ENCODE assay signal across 27 cellular contexts in genomic region chr3:19739504-19739903, GRCh38.
"Had no signal": no experiment of that assay in that cellular context is flagged by ENCODE, and none has a peak within 500 bp of the region (broad histone marks: within the 10 kb centered on the region; RNA-seq: fewer than 3 reads in every experiment).

No MANE protein-coding gene starts in this region.

- H3K9me3 ChIP-seq: esophagus squamous epithelium, right lobe of liver, tibial artery, upper lobe of right lung had no signal

- H3K4me3 ChIP-seq: esophagus squamous epithelium, right lobe of liver, tibial artery, upper lobe of right lung had no signal

- H3K27ac ChIP-seq: esophagus squamous epithelium, right lobe of liver, tibial artery, upper lobe of right lung, WERI-Rb-1 had no signal

- H3K36me3 Mint-ChIP-seq: activated CD4-positive, alpha-beta memory T cell treated with anti-CD3 and anti-CD28 coated beads for 36 hours; activated naive CD4-positive, alpha-beta T cell treated with anti-CD3 and anti-CD28 coated beads, Interleukin-2, amount 50 U/mL, for 24 hours; naive B cell had no signal

- H3K4me1 ChIP-seq: esophagus squamous epithelium, right lobe of liver, tibial artery, upper lobe of right lung had no signal

- H3K9me3 Mint-ChIP-seq: activated CD4-positive, alpha-beta memory T cell treated with anti-CD3 and anti-CD28 coated beads for 36 hours; activated CD4-positive, alpha-beta T cell treated with anti-CD3 and anti-CD28 coated beads, Interleukin-2, amount 10 ng/mL, durations not matched to agents 24 days and 14 days; activated naive CD4-positive, alpha-beta T cell treated with anti-CD3 and anti-CD28 coated beads, Interleukin-2, amount 50 U/mL, for 24 hours; activated T-helper 2 cell treated with anti-CD3 and anti-CD28 coated beads, Interferon-gamma antibody, Interleukin-2, Interleukin-4, amounts not matched to agents 10 μg/mL and 5 μg/mL and 100 μg/mL, durations not matched to agents 14 hours and 24 hours and 36 hours; dendritic cell treated with granulocyte-macrophage colony-stimulating factor and Interleukin-4, amounts not matched to agents 40 ng/mL and 50 ng/mL, for 4 days; neural crest cell; stimulated activated naive CD8-positive, alpha-beta T cell treated with anti-CD3 and anti-CD28 coated beads, Interleukin-15, Interleukin-2, amounts not matched to agents 100 ng/mL and 50 ng/mL, for 24 hours had no signal

- H3K27me3 ChIP-seq: esophagus squamous epithelium, right lobe of liver, tibial artery, upper lobe of right lung had no signal

- H3K4me3 Mint-ChIP-seq: activated CD4-positive, alpha-beta memory T cell treated with anti-CD3 and anti-CD28 coated beads for 36 hours; activated CD4-positive, alpha-beta T cell treated with anti-CD3 and anti-CD28 coated beads, Interleukin-2, amount 10 ng/mL, durations not matched to agents 24 days and 14 days; activated naive CD4-positive, alpha-beta T cell treated with anti-CD3 and anti-CD28 coated beads, Interleukin-2, amount 50 U/mL, for 24 hours; activated naive CD8-positive, alpha-beta T cell treated with anti-CD3 and anti-CD28 coated beads, Interleukin-2, amount 50 U/mL, for 24 hours; dendritic cell treated with granulocyte-macrophage colony-stimulating factor and Interleukin-4, amounts not matched to agents 40 ng/mL and 50 ng/mL, for 4 days; naive B cell; neural crest cell; stimulated activated naive CD8-positive, alpha-beta T cell treated with anti-CD3 and anti-CD28 coated beads, Interleukin-15, Interleukin-2, amounts not matched to agents 100 ng/mL and 50 ng/mL, for 24 hours; T-helper 17 cell had no signal

- H3K27me3 Mint-ChIP-seq: activated CD4-positive, alpha-beta memory T cell treated with anti-CD3 and anti-CD28 coated beads for 36 hours; activated CD4-positive, alpha-beta T cell treated with anti-CD3 and anti-CD28 coated beads, Interleukin-2, amount 10 ng/mL, durations not matched to agents 24 days and 14 days; activated naive CD4-positive, alpha-beta T cell treated with anti-CD3 and anti-CD28 coated beads, Interleukin-2, amount 50 U/mL, for 24 hours; dendritic cell treated with granulocyte-macrophage colony-stimulating factor and Interleukin-4, amounts not matched to agents 40 ng/mL and 50 ng/mL, for 4 days; T-helper 17 cell had no signal

- H3K36me3 ChIP-seq: esophagus squamous epithelium, right lobe of liver, tibial artery, upper lobe of right lung, WERI-Rb-1 had no signal

- H3K4me1 Mint-ChIP-seq: activated CD4-positive, alpha-beta T cell treated with anti-CD3 and anti-CD28 coated beads, Interleukin-2, amount 10 ng/mL, durations not matched to agents 24 days and 14 days; activated naive CD4-positive, alpha-beta T cell treated with anti-CD3 and anti-CD28 coated beads, Interleukin-2, amount 50 U/mL, for 24 hours; activated naive CD8-positive, alpha-beta T cell treated with anti-CD3 and anti-CD28 coated beads, Interleukin-2, amount 50 U/mL, for 24 hours; naive B cell; T-helper 17 cell had no signal

- H3K27ac Mint-ChIP-seq: activated CD4-positive, alpha-beta memory T cell treated with anti-CD3 and anti-CD28 coated beads for 36 hours; activated CD4-positive, alpha-beta T cell treated with anti-CD3 and anti-CD28 coated beads, Interleukin-2, amount 10 ng/mL, durations not matched to agents 24 days and 14 days; activated naive CD4-positive, alpha-beta T cell treated with anti-CD3 and anti-CD28 coated beads, Interleukin-2, amount 50 U/mL, for 24 hours; activated naive CD8-positive, alpha-beta T cell treated with anti-CD3 and anti-CD28 coated beads, Interleukin-2, amount 50 U/mL, for 24 hours; activated T-helper 2 cell treated with anti-CD3 and anti-CD28 coated beads, Interferon-gamma antibody, Interleukin-2, Interleukin-4, amounts not matched to agents 10 μg/mL and 5 μg/mL and 100 μg/mL, durations not matched to agents 14 hours and 24 hours and 36 hours; dendritic cell treated with granulocyte-macrophage colony-stimulating factor and Interleukin-4, amounts not matched to agents 40 ng/mL and 50 ng/mL, for 4 days; naive B cell; stimulated activated naive CD8-positive, alpha-beta T cell treated with anti-CD3 and anti-CD28 coated beads, Interleukin-15, Interleukin-2, amounts not matched to agents 100 ng/mL and 50 ng/mL, for 24 hours; T-helper 17 cell had no signal

- DNase-seq: activated CD4-positive, alpha-beta memory T cell treated with anti-CD3 and anti-CD28 coated beads for 36 hours; activated CD4-positive, alpha-beta T cell treated with anti-CD3 and anti-CD28 coated beads, Interleukin-2, amount 10 ng/mL, durations not matched to agents 24 days and 14 days; activated CD4-positive, CD25-positive, alpha-beta regulatory T cell treated with anti-CD3 and anti-CD28 coated beads, Interleukin-2, amount 50 U/mL, for 72 hours; activated naive CD8-positive, alpha-beta T cell treated with anti-CD3 and anti-CD28 coated beads, Interleukin-2, amount 50 U/mL, for 24 hours; activated T-cell treated with anti-CD3 and anti-CD28 coated beads, Interleukin-2, amount 50 U/mL, for 48 hours; central memory CD4-positive, alpha-beta T cell; effector CD4-positive, alpha-beta T cell; esophagus squamous epithelium; foreskin melanocyte; glutamatergic neuron; islet precursor cell; left cardiac atrium; left ventricle myocardium superior; naive B cell; right lobe of liver; stimulated activated CD4-positive, alpha-beta T cell treated with anti-CD3 and anti-CD28 coated beads, Interleukin-12 subunit alpha, Interleukin-12 subunit beta, amount 100 ng/mL, for 4 hours; stimulated activated CD4-positive, alpha-beta T cell treated with anti-CD3 and anti-CD28 coated beads, Interleukin-4, amount 100 ng/mL, for 1 hour; T-helper 17 cell; T1000; tibial artery; upper lobe of right lung; WERI-Rb-1 had no signal
